In the genomic region with DNA sequence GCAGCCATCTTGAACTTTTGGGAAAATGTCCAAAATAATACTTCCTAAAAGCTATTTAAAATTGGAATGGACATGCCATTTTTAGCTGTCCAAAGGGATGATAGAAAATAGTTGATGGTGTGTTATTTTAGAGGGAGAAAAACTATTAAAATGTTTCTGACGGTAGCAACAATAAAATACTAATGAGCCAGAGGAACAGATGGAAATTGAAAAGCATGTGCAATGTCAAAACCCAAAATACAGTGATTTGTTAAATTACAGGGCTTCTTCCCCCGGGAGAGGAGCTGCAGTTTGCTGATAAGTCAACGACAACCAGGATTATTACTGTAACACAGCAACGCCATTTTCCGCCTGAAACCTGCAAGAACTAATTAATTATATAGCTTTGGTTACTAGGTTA, we compare ENCODE assay signal across 20 cellular contexts.
DNase-seq lines count a peak whose midpoint lies in the region; ATAC-seq and TF ChIP-seq lines count a peak whose summit lies in the region.
"Had no signal": no experiment of that assay in that cellular context is flagged by ENCODE, and none has a peak within 500 bp of the region (broad histone marks: within the 10 kb centered on the region; RNA-seq: fewer than 3 reads in every experiment).

No MANE protein-coding gene starts in this region.

- H3K4me3 Mint-ChIP-seq in brain, result peak overlapping the region in 2 of 5 experiments; percentile 27 to 40
- H3K4me3 Mint-ChIP-seq in CD8-positive, alpha-beta T cell, result no peak overlapping the region
- H3K4me3 Mint-ChIP-seq: B cell; CD14-positive monocyte; CD4-positive, alpha-beta T cell; GM23338; H9 had no signal

- H3K9me3 Mint-ChIP-seq in brain, result no peaks in the 10 kb centered on the region
- no peaks in the 10 kb centered on the region for H3K9me3 Mint-ChIP-seq in CD8-positive, alpha-beta T cell
- H3K9me3 Mint-ChIP-seq: CD4-positive, alpha-beta T cell; GM23338; H9 had no signal

- H3K4me1 ChIP-seq in endocrine pancreas (ENCODE audit: control insufficient read depth, insufficient read depth, low read length), result no peaks in the 10 kb centered on the region
- H3K4me1 ChIP-seq in BE2C, result no peaks in the 10 kb centered on the region
- H3K4me1 ChIP-seq in CD8-positive, alpha-beta T cell (ENCODE audit: insufficient read depth, low read length), result no peaks in the 10 kb centered on the region
- H3K4me1 ChIP-seq: BLaER1 treated with 17β-estradiol and CSF1 and Interleukin-3, amounts not matched to agents 10 nM and 100 nM had no signal

- CTCF ChIA-PET in CD8-positive, alpha-beta T cell (lab: Charles Lee), result no interaction called here

- H3K9me3 ChIP-seq in endocrine pancreas (ENCODE audit: control insufficient read depth, low read length), result no peaks in the 10 kb centered on the region
- no peaks in the 10 kb centered on the region for H3K9me3 ChIP-seq in BE2C
- no peaks in the 10 kb centered on the region for H3K9me3 ChIP-seq in CD8-positive, alpha-beta T cell (ENCODE audit: low read length)
- H3K9me3 ChIP-seq: BLaER1 treated with 17β-estradiol and CSF1 and Interleukin-3, amounts not matched to agents 10 nM and 100 nM had no signal

- intact Hi-C loops in CD8-positive, alpha-beta T cell (cut with DNase I, micrococcal nuclease), result no loop called here

- DNase-seq in NCI-H1694 treated with DMSO at 0.1 percent for 48 hours (lab: John Stamatoyannopoulos, UW) (peak; percentile 25), NCI-H1694 (lab: John Stamatoyannopoulos, UW) (no peak), BE2C (no peak)
- DNase-seq in activated CD8-positive, alpha-beta memory T cell treated with anti-CD3 and anti-CD28 coated beads, Interleukin-2, amount 50 U/mL, for 48 hours, result no peak
- no peak for DNase-seq in CD8-positive, alpha-beta T cell
- DNase-seq: Calu3; CD4-positive, alpha-beta T cell; COR-L47; DND-41; GDM1; H9 had no signal

- no peak for ATAC-seq in CD8-positive, alpha-beta T cell
- ATAC-seq: GM12878, GM23338, HCT116 had no signal

- no peak overlapping the region for H3K9ac ChIP-seq in endocrine pancreas (ENCODE audit: control insufficient read depth, insufficient read depth, low read length)
- H3K9ac ChIP-seq: BLaER1 treated with 17β-estradiol and CSF1 and Interleukin-3, amounts not matched to agents 10 nM and 100 nM had no signal

- TF ChIP-seq CTCF in brain (conservative IDR thresholded peaks at IDR 0.05) (no peak), BE2C (IDR thresholded peaks at IDR 0.05; ENCODE audit: low read depth, low read length) (no peak)
- no peak for TF ChIP-seq CTCF in CD8-positive, alpha-beta T cell (IDR thresholded peaks at IDR 0.05)

- H3K36me3 Mint-ChIP-seq in brain, result no peaks in the 10 kb centered on the region
- H3K36me3 Mint-ChIP-seq in CD8-positive, alpha-beta T cell, result no peaks in the 10 kb centered on the region
- H3K36me3 Mint-ChIP-seq: CD14-positive monocyte had no signal

- H3K4me3 ChIP-seq in endocrine pancreas (ENCODE audit: control insufficient read depth, insufficient read depth, low read length), result peak overlapping the region; percentile 23
- H3K4me3 ChIP-seq in BE2C (ENCODE audit: low read depth, low read length), result no peak overlapping the region
- no peak overlapping the region for H3K4me3 ChIP-seq in CD8-positive, alpha-beta T cell (ENCODE audit: low read depth, low read length)
- H3K4me3 ChIP-seq: BLaER1 treated with 17β-estradiol and CSF1 and Interleukin-3, amounts not matched to agents 10 nM and 100 nM; GM12878; GM23338 had no signal

- H3K27ac Mint-ChIP-seq in brain, result peak overlapping the region in 3 of 5 experiments; percentile 19 to 73 (median 68)
- H3K27ac Mint-ChIP-seq in CD8-positive, alpha-beta T cell, result no peak overlapping the region
- H3K27ac Mint-ChIP-seq: B cell; CD4-positive, alpha-beta T cell; GM23338; H9 had no signal

- peaks cover 38% of the 10 kb centered on the region for H3K4me1 Mint-ChIP-seq in brain
- H3K4me1 Mint-ChIP-seq in CD8-positive, alpha-beta T cell (ENCODE audit: low read depth), result no peaks in the 10 kb centered on the region
- H3K4me1 Mint-ChIP-seq: B cell, CD14-positive monocyte, H9 had no signal

- POLR2A ChIA-PET in CD8-positive, alpha-beta T cell (lab: Charles Lee), result no interaction called here

- H3K27ac ChIP-seq in CD8-positive, alpha-beta T cell (ENCODE audit: low read depth, low read length), result no peak overlapping the region
- H3K27ac ChIP-seq: 22Rv1; BLaER1 treated with 17β-estradiol and CSF1 and Interleukin-3, amounts not matched to agents 10 nM and 100 nM had no signal

- H3K27me3 Mint-ChIP-seq in brain, result peaks cover 4% of the 10 kb centered on the region
- no peaks in the 10 kb centered on the region for H3K27me3 Mint-ChIP-seq in CD8-positive, alpha-beta T cell (ENCODE audit: low read depth)
- H3K27me3 Mint-ChIP-seq: B cell; CD4-positive, alpha-beta T cell had no signal

- H3K27me3 ChIP-seq in endocrine pancreas (ENCODE audit: control insufficient read depth, insufficient read depth, low read length) (no peaks in the 10 kb centered on the region), BE2C (peaks cover 3% of the 10 kb centered on the region; the same call in 1 of the 2 replicates)
- H3K27me3 ChIP-seq in CD8-positive, alpha-beta T cell (ENCODE audit: insufficient read depth, low read length), result no peaks in the 10 kb centered on the region
- H3K27me3 ChIP-seq: BLaER1 treated with 17β-estradiol and CSF1 and Interleukin-3, amounts not matched to agents 10 nM and 100 nM had no signal

- H3K36me3 ChIP-seq in endocrine pancreas (ENCODE audit: control insufficient read depth, insufficient read depth, low read length), result no peaks in the 10 kb centered on the region
- no peaks in the 10 kb centered on the region for H3K36me3 ChIP-seq in BE2C
- no peaks in the 10 kb centered on the region for H3K36me3 ChIP-seq in CD8-positive, alpha-beta T cell (ENCODE audit: insufficient read depth, low read length)
- H3K36me3 ChIP-seq: BLaER1 treated with 17β-estradiol and CSF1 and Interleukin-3, amounts not matched to agents 10 nM and 100 nM had no signal
